In genomic region chr5:120457839-120458507, GRCh38 we compare ENCODE assay signal across 8 cellular contexts. TPM values are rescaled to one million over a fixed set of nuclear protein-coding genes. Genes with fewer than 3 reads are reported as not detected.
DNase-seq lines count a peak whose midpoint lies in the region; ATAC-seq and TF ChIP-seq lines count a peak whose summit lies in the region.

No MANE protein-coding gene starts in this region.

- peak in 2 of 3 donors; percentile 13 to 21 for DNase-seq in stimulated activated CD4-positive, alpha-beta T cell treated with anti-CD3 and anti-CD28 coated beads, Interleukin-12 subunit alpha, Interleukin-12 subunit beta, amount 100 ng/mL, for 48 hours (ENCODE audit: low read depth in 2 of 3, low spot score in 1 of 3)
- no peak for DNase-seq in stimulated activated CD4-positive, alpha-beta T cell treated with anti-CD3 and anti-CD28 coated beads, Interleukin-12 subunit alpha, Interleukin-12 subunit beta, amount 100 ng/mL, for 4 hours
- DNase-seq in MG63 (peak; percentile 65), mucosa of descending colon (peak; percentile 74 to 87 (median 85)), tibial nerve (ENCODE audit: low spot score in 2 of 2) (peak; percentile 48 to 61)
- DNase-seq in effector memory CD4-positive, alpha-beta T cell = peak in 1 of 3 donors; percentile 5

- intact Hi-C loops in mucosa of descending colon (cut with DNase I, micrococcal nuclease) = loop anchor here in 1 of 2 donors (10.0 kb wide), 1 partner anchor 513 kb away; no protein-coding TSS in a partner anchor

- no peaks in the 10 kb centered on the region for H3K27me3 ChIP-seq in MG63
- H3K27me3 ChIP-seq in effector memory CD4-positive, alpha-beta T cell (replicated peaks; ENCODE audit: control insufficient read depth, insufficient read depth, low read length, poor library complexity, severe bottlenecking) = no peaks in the 10 kb centered on the region
- H3K27me3 ChIP-seq in tibial nerve = no peaks in the 10 kb centered on the region

- H3K36me3 ChIP-seq in MG63 (no peaks in the 10 kb centered on the region), mucosa of descending colon (ENCODE audit: low read depth) (no peaks in the 10 kb centered on the region), tibial nerve (no peaks in the 10 kb centered on the region)
- no peaks in the 10 kb centered on the region for H3K36me3 ChIP-seq in effector memory CD4-positive, alpha-beta T cell (ENCODE audit: control insufficient read depth, insufficient read depth, low read length)

- no peaks in the 10 kb centered on the region for H3K4me1 ChIP-seq in effector memory CD4-positive, alpha-beta T cell (ENCODE audit: control insufficient read depth, insufficient read depth, low read length, poor library complexity, severe bottlenecking)
- H3K4me1 ChIP-seq in mucosa of descending colon (ENCODE audit: low read depth) = no peaks in the 10 kb centered on the region
- peaks cover 0 to 11% (median 0%) of the 10 kb centered on the region in 4 donors for H3K4me1 ChIP-seq in tibial nerve

- 72 to 78% methylated on average over 20 of the region's 20 CpGs for WGBS in tibial nerve, 2 donors

- no peak for TF ChIP-seq EP300 in tibial nerve (IDR thresholded peaks at IDR 0.05)

- TF ChIP-seq POLR2A in tibial nerve (IDR thresholded peaks at IDR 0.05) = no peak

- H3K9me3 ChIP-seq in MG63 (no peaks in the 10 kb centered on the region), mucosa of descending colon (no peaks in the 10 kb centered on the region), tibial nerve (no peaks in the 10 kb centered on the region)
- H3K9me3 ChIP-seq in effector memory CD4-positive, alpha-beta T cell (ENCODE audit: control insufficient read depth, low read length) = no peaks in the 10 kb centered on the region

- H3K4me3 ChIP-seq in MG63 = no peak overlapping the region
- H3K4me3 ChIP-seq in effector memory CD4-positive, alpha-beta T cell (ENCODE audit: insufficient read depth, low read depth, low read length, poor library complexity, severe bottlenecking) = peak overlapping the region; percentile 42
- H3K4me3 ChIP-seq in mucosa of descending colon = no peak overlapping the region
- peak overlapping the region in 2 of 4 donors; percentile 33 to 35 for H3K4me3 ChIP-seq in tibial nerve

- ATAC-seq in HG02571 (IDR thresholded peaks at IDR 0.05; ENCODE audit: unreplicated experiment) (peak; percentile 85), mucosa of descending colon (peak; percentile 92)

- no peak overlapping the region for H3K27ac ChIP-seq in VCaP
- no peak overlapping the region for H3K27ac ChIP-seq in effector memory CD4-positive, alpha-beta T cell (ENCODE audit: insufficient read depth, low read length, poor library complexity, severe bottlenecking)
- H3K27ac ChIP-seq in tibial nerve = peak overlapping the region in 1 of 4 donors; percentile 48

- TF ChIP-seq CTCF in VCaP (conservative IDR thresholded peaks at IDR 0.05) = peak; percentile 86
- peak; percentile 59 for TF ChIP-seq CTCF in mucosa of descending colon (IDR thresholded peaks at IDR 0.05)
- peak; percentile 46 to 68 (median 56) for TF ChIP-seq CTCF in tibial nerve (IDR thresholded peaks at IDR 0.05)

RNA-seq across cellular contexts. Expression of gene PRR16, which starts 6.1 kb away (rescaled TPM):
- 0.30 and 5.9 TPM in 2 replicates for total RNA-seq in MG63 (2014; rRNA removed; shearing (Covaris generic); ENCODE audit: low replicate concordance)
- 1 to 10 TPM in 2 of 3 donors, under 1 TPM in 1; 0.69 to 2.9 (median 1.9) TPM for total RNA-seq in mucosa of descending colon
- total RNA-seq in tibial nerve = 1 to 10 TPM in 3 of 4 donors, not detected in 1; 2.1 to 5.1 (median 2.5) TPM
